ENCODE assay signal across 8 cellular contexts in genomic region chrX:118496763-118497079, GRCh38. TPM values are rescaled to one million over a fixed set of nuclear protein-coding genes. Genes with fewer than 3 reads are reported as not detected.
DNase-seq lines count a peak whose midpoint lies in the region; ATAC-seq, FAIRE-seq and TF ChIP-seq lines count a peak whose summit lies in the region.

No MANE protein-coding gene starts in this region.

- TF ChIP-seq CTCF in Calu3 (IDR thresholded peaks at IDR 0.05; ENCODE audit: unreplicated experiment) (no peak), OCI-LY1 (IDR thresholded peaks at IDR 0.05; ENCODE audit: low read length) (no peak), endothelial cell (IDR thresholded peaks at IDR 0.05; ENCODE audit: unreplicated experiment) (no peak), omental fat pad (IDR thresholded peaks at IDR 0.05) (no peak)

- no peak for FAIRE-seq in GM12892 (lab: Jason Lieb, UNC)

- DNase-seq in Calu3 (no peak), endothelial cell (ENCODE audit: low spot score) (no peak), omental fat pad (ENCODE audit: low spot score) (no peak), GM12892 (ENCODE audit: insufficient read length) (no peak), NOMO-1 treated with dmso at 0.1 percent for 144 hours (lab: John Stamatoyannopoulos, UW; ENCODE audit: unreplicated experiment) (no peak), putamen (ENCODE audit: low spot score) (no peak)

- no peak overlapping the region for H3K27ac Mint-ChIP-seq in Calu3 (ENCODE audit: unreplicated experiment)
- no peak overlapping the region for H3K27ac Mint-ChIP-seq in endothelial cell (ENCODE audit: unreplicated experiment)

- peak overlapping the region; percentile 86 for H3K27ac ChIP-seq in OCI-LY1 (ENCODE audit: low read depth, low read length, poor library complexity, severe bottlenecking)

- peak overlapping the region; percentile 94 for H3K4me3 ChIP-seq in OCI-LY1 (ENCODE audit: low read depth, low read length, poor library complexity, severe bottlenecking)

- H3K9me2 ChIP-seq in OCI-LY1 (ENCODE audit: low read depth, low read length): no peaks in the 10 kb centered on the region

- no peak overlapping the region for H2AFZ ChIP-seq in OCI-LY1 (ENCODE audit: low read length)

- no peaks in the 10 kb centered on the region for H4K20me1 ChIP-seq in OCI-LY1 (ENCODE audit: insufficient read depth, low read length)

- H3K9me3 Mint-ChIP-seq in Calu3 (ENCODE audit: low read depth, unreplicated experiment): no peaks in the 10 kb centered on the region
- H3K9me3 Mint-ChIP-seq in endothelial cell (ENCODE audit: unreplicated experiment): no peaks in the 10 kb centered on the region

- CTCF ChIA-PET in Calu3 (lab: Charles Lee): no interaction called here

- H3K4me1 ChIP-seq in OCI-LY1 (ENCODE audit: insufficient read depth, low read length, severe bottlenecking): peaks cover 30% of the 10 kb centered on the region

- no peaks in the 10 kb centered on the region for H3K27me3 ChIP-seq in OCI-LY1 (ENCODE audit: insufficient read depth, low read length)

- H3K9me3 ChIP-seq in OCI-LY1 (ENCODE audit: low read length): no peaks in the 10 kb centered on the region

- TF ChIP-seq POLR2A in GM12892 (IDR thresholded peaks at IDR 0.05; ENCODE audit: low read depth, low read length): no peak

- no TSS peak for BruUV-seq in Calu3 (replicated peaks; lab: Mats Ljungman, UMichigan)

- H3K4me2 ChIP-seq in OCI-LY1 (ENCODE audit: low read length): peak overlapping the region; percentile 94

- no peaks in the 10 kb centered on the region for H3K36me3 ChIP-seq in OCI-LY1 (ENCODE audit: insufficient read depth, low read length)

- H3K36me3 Mint-ChIP-seq in Calu3 (ENCODE audit: insufficient read depth, unreplicated experiment): peaks cover 11% of the 10 kb centered on the region
- H3K36me3 Mint-ChIP-seq in endothelial cell (ENCODE audit: low read depth, unreplicated experiment): no peaks in the 10 kb centered on the region

- H3K4me1 Mint-ChIP-seq in Calu3 (ENCODE audit: low read depth, unreplicated experiment) (peaks cover 11% of the 10 kb centered on the region), endothelial cell (ENCODE audit: unreplicated experiment) (peaks cover 4% of the 10 kb centered on the region)

- H3K27me3 Mint-ChIP-seq in Calu3 (ENCODE audit: unreplicated experiment): peaks cover 27% of the 10 kb centered on the region
- peaks cover 5% of the 10 kb centered on the region for H3K27me3 Mint-ChIP-seq in endothelial cell (ENCODE audit: unreplicated experiment)

- H3K79me2 ChIP-seq in OCI-LY1 (ENCODE audit: insufficient read depth, low read length): peaks cover 6% of the 10 kb centered on the region

- intact Hi-C loops in Calu3 (cut with micrococcal nuclease; ENCODE audit: unreplicated experiment): no loop called here

- peak overlapping the region; percentile 97 for H3K9ac ChIP-seq in OCI-LY1 (ENCODE audit: low read length)

- 0 out of 2 replicates have a peak, but pooled peaks cover 3% of the 10 kb centered on the region for H3F3A ChIP-seq in OCI-LY1 (ENCODE audit: insufficient read depth, low read length)

- peak; percentile 15 for ATAC-seq in GM21528 (IDR thresholded peaks at IDR 0.05; ENCODE audit: low FRiP score, unreplicated experiment)
- ATAC-seq in omental fat pad (ENCODE audit: low FRiP score): peak; percentile 19

- H3K4me3 Mint-ChIP-seq in Calu3 (ENCODE audit: low read depth, unreplicated experiment) (peak overlapping the region; percentile 72), endothelial cell (ENCODE audit: unreplicated experiment) (peak overlapping the region; percentile 89)

RNA-seq across cellular contexts. Expression of gene DOCK11, which starts 1.1 kb away (rescaled TPM):
- total RNA-seq in Calu3 (2022) (1.4 and 1.9 TPM in 2 replicates), endothelial cell (ENCODE audit: unreplicated experiment) (10.9 TPM), omental fat pad (100 to 1,000 TPM in 1 of 4 donors, 10 to 100 TPM in 3; 62.1 to 156 (median 76.3) TPM)
- 14.9 TPM for polyA plus RNA-seq in GM12892 (2012; ENCODE audit: missing spikeins)
